ENCODE assay signal across 12 cellular contexts in the genomic region with DNA sequence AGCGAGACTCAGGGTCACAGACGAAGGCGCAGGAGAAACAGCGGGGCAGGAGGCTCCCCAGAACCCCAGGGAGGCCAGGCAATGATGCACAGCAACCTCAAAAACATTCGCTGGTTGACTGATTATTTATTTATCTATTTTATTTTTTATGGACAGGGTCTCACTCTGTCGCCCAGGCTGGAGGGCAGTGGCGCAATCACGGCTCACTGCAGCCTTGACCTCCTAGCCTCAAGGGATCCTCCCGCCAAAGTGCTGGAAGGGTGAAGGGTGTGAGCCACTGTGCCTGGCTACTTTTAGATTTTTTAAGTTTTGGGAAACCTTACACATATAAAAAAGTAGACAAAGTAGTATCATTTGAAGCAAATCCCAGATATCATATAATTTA.
DNase-seq lines count a peak whose midpoint lies in the region; ATAC-seq and TF ChIP-seq lines count a peak whose summit lies in the region.
"Had no signal": no experiment of that assay in that cellular context is flagged by ENCODE, and none has a peak within 500 bp of the region (broad histone marks: within the 10 kb centered on the region; RNA-seq: fewer than 3 reads in every experiment).

No MANE protein-coding gene starts in this region.

- peak in 1 of 4 donors; percentile 0 for ATAC-seq in heart left ventricle
- no peak for ATAC-seq in HG02885 (IDR thresholded peaks at IDR 0.05; ENCODE audit: poor library complexity, unreplicated experiment)

- H3K9me3 ChIP-seq in BLaER1 treated with 17β-estradiol and CSF1 and Interleukin-3, amounts not matched to agents 10 nM and 100 nM (replicated peaks in 1 of 11): no peaks in the 10 kb centered on the region
- H3K9me3 ChIP-seq in adrenal gland (replicated peaks in 1 of 3): no peaks in the 10 kb centered on the region
- H3K9me3 ChIP-seq in heart left ventricle: no peaks in the 10 kb centered on the region
- no peaks in the 10 kb centered on the region for H3K9me3 ChIP-seq in sigmoid colon

- TF ChIP-seq POLR2A in adrenal gland (IDR thresholded peaks at IDR 0.05): no peak
- TF ChIP-seq POLR2A in heart left ventricle (IDR thresholded peaks at IDR 0.05): no peak
- no peak for TF ChIP-seq POLR2A in sigmoid colon (IDR thresholded peaks at IDR 0.05)

- CTCF ChIA-PET in GM10248 (lab: Yijun Ruan, JAX): no interaction called here

- 51 to 63% (median 58%) methylated on average over 8 to 9 of the region's 9 CpGs for WGBS in adrenal gland, 4 donors
- 82 to 89% (median 86%) methylated on average over 9 of the region's 9 CpGs for WGBS in heart left ventricle, 4 donors
- 88 to 92% methylated on average over 9 of the region's 9 CpGs for WGBS in sigmoid colon, 2 donors

- H3K36me3 ChIP-seq in BLaER1 treated with 17β-estradiol and CSF1 and Interleukin-3, amounts not matched to agents 10 nM and 100 nM: peaks cover 60 to 92% (median 85%) of the 10 kb centered on the region in 11 experiments
- peaks cover 0 to 14% of the 10 kb centered on the region in 2 donors for H3K36me3 ChIP-seq in adrenal gland (replicated peaks in 1 of 2)
- H3K36me3 ChIP-seq in heart left ventricle: peaks cover 0 to 51% (median 19%) of the 10 kb centered on the region in 9 donors
- H3K36me3 ChIP-seq in sigmoid colon: peaks cover 0 to 25% (median 7%) of the 10 kb centered on the region in 4 donors

- intact Hi-C loops in adrenal gland (cut with DNase I) (no loop called here), heart left ventricle (cut with DNase I) (no loop called here), sigmoid colon (cut with DNase I) (no loop called here)

- peaks cover 99 to 100% (median 100%) of the 10 kb centered on the region in 11 experiments for H4K20me1 ChIP-seq in BLaER1 treated with 17β-estradiol and CSF1 and Interleukin-3, amounts not matched to agents 10 nM and 100 nM

- no peaks in the 10 kb centered on the region for H3K27me3 ChIP-seq in BLaER1 treated with 17β-estradiol and CSF1 and Interleukin-3, amounts not matched to agents 10 nM and 100 nM
- H3K27me3 ChIP-seq in adrenal gland (no peaks in the 10 kb centered on the region), heart left ventricle (no peaks in the 10 kb centered on the region), sigmoid colon (no peaks in the 10 kb centered on the region)

- no peak for DNase-seq in adrenal gland
- DNase-seq in heart left ventricle: no peak
- DNase-seq in sigmoid colon: no peak
- no peak for DNase-seq in hepatic stellate cell (ENCODE audit: low spot score)
- DNase-seq in NCI-H774 (lab: John Stamatoyannopoulos, UW): no peak
- DNase-seq in GM10248 (ENCODE audit: extremely low spot score): no peak
- DNase-seq: activated CD4-positive, alpha-beta T cell treated with anti-CD3 and anti-CD28 coated beads for 1 hour; cortex of kidney; MV-4-11; NCI-H524 had no signal

- peaks cover 84 to 95% (median 91%) of the 10 kb centered on the region in 10 experiments for H3K4me1 ChIP-seq in BLaER1 treated with 17β-estradiol and CSF1 and Interleukin-3, amounts not matched to agents 10 nM and 100 nM
- peaks cover 4 to 23% of the 10 kb centered on the region in 2 donors for H3K4me1 ChIP-seq in adrenal gland (replicated peaks in 1 of 2)
- peaks cover 0 to 72% (median 29%) of the 10 kb centered on the region in 12 donors for H3K4me1 ChIP-seq in heart left ventricle
- H3K4me1 ChIP-seq in sigmoid colon: peaks cover 0 to 42% (median 36%) of the 10 kb centered on the region in 4 donors

- peak overlapping the region in 8 of 11 experiments; percentile 6 to 65 (median 43); a peak in 13 of 22 replicates for H3K9ac ChIP-seq in BLaER1 treated with 17β-estradiol and CSF1 and Interleukin-3, amounts not matched to agents 10 nM and 100 nM

- peak overlapping the region; percentile 66 to 100 (median 94) for H3K4me2 ChIP-seq in BLaER1 treated with 17β-estradiol and CSF1 and Interleukin-3, amounts not matched to agents 10 nM and 100 nM

- TF ChIP-seq EP300 in sigmoid colon (IDR thresholded peaks at IDR 0.05): no peak

- TF ChIP-seq CTCF in adrenal gland (IDR thresholded peaks at IDR 0.05) (no peak), heart left ventricle (IDR thresholded peaks at IDR 0.05) (no peak), sigmoid colon (IDR thresholded peaks at IDR 0.05) (no peak), GM10248 (IDR thresholded peaks at IDR 0.05; ENCODE audit: control extremely low read depth, extremely low read depth, low read depth, missing control alignments) (no peak)

- POLR2A ChIA-PET in GM10248 (lab: Yijun Ruan, JAX): no interaction called here

- peak overlapping the region in 5 of 11 experiments; percentile 1 to 71 (median 34); a peak in 5 of 22 replicates for H3K27ac ChIP-seq in BLaER1 treated with 17β-estradiol and CSF1 and Interleukin-3, amounts not matched to agents 10 nM and 100 nM
- H3K27ac ChIP-seq in adrenal gland: peak overlapping the region; percentile 64 to 92 (median 77)
- peak overlapping the region; percentile 51 to 97 (median 86) for H3K27ac ChIP-seq in heart left ventricle
- H3K27ac ChIP-seq in sigmoid colon: peak overlapping the region; percentile 82 to 92 (median 84)

- no peak overlapping the region for H3K4me3 ChIP-seq in BLaER1 treated with 17β-estradiol and CSF1 and Interleukin-3, amounts not matched to agents 10 nM and 100 nM
- H3K4me3 ChIP-seq in adrenal gland (no peak overlapping the region), heart left ventricle (no peak overlapping the region), sigmoid colon (no peak overlapping the region)
